Comparison of ENCODE assay signal across 1 cellular context in the genomic region with DNA sequence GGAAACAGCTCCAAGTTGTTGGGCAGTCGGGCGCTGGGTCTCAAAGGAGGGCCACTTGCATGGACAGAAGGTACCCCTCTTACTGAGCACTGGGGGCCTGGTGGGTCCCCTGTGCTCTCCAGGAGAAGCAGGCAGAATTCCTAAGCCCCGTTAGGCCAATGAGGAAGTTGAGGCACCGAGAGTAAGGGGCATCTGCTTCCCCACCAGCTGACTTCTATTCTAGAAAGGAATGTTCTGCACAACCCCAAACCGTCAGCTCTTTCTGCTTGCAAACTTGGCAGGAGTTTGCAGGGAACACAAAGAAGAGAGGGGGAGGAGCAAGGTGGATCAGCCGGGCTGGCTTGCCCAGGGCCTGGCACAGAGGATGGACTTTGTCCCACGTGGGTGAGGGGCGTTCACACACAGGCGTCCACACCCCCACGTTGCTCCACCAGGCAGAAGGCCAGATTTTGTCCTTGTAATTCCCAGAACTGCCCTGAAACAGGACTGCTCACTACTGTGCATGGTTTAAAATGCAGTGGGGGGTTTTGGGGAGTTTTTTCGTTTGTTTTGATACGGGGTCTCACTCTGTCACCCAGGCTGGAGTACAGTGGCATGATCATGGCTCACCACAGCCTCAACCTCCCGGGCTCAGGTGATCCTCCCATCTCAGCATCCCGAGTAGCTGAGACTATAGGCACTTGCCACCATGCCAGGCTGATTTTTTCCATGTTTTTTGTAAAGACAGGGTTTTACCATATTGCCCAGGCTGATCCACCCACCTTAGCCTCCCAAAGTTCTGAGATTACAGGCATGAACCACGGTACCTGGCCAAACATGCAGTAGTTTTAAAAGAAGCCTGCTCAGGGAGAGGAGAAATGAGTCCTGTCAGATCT.
TF ChIP-seq lines count a peak whose summit lies in the region.

No MANE protein-coding gene starts in this region.

TF ChIP-seq in HepG2, 621 proteins besides CTCF, POLR2A, EP300 and RAD21 (continued from another document and continues in another):
- TF ChIP-seq ZSCAN25 (CRISPR knock-in tag; IDR thresholded peaks at IDR 0.05) = no peak
- no peak for TF ChIP-seq NONO (IDR thresholded peaks at IDR 0.05)
- TF ChIP-seq NONO (CRISPR knock-in tag; conservative IDR thresholded peaks at IDR 0.05) = peak; percentile 69; the same call in 1 of the 2 replicates
- peak; percentile 82; the same call in 1 of the 2 replicates for TF ChIP-seq ZFP37 (CRISPR knock-in tag; IDR thresholded peaks at IDR 0.05; ENCODE audit: borderline replicate concordance)
- peak; percentile 73; the same call in 1 of the 2 replicates for TF ChIP-seq CSRNP1 (CRISPR knock-in tag; IDR thresholded peaks at IDR 0.05)
- peak; percentile 99; the same call in 1 of the 2 replicates for TF ChIP-seq CBX5 (CRISPR knock-in tag; IDR thresholded peaks at IDR 0.05; ENCODE audit: borderline replicate concordance)
- TF ChIP-seq BHLHE40 (IDR thresholded peaks at IDR 0.05; ENCODE audit: low read length) = 0 out of 2 replicates have a peak, but pooled peaks have one; percentile 32
- TF ChIP-seq ZNF282 (IDR thresholded peaks at IDR 0.05; ENCODE audit: partially characterized antibody) = no peak
- TF ChIP-seq FOXK1 (CRISPR knock-in tag; IDR thresholded peaks at IDR 0.05; ENCODE audit: borderline replicate concordance, low read depth) = peak; percentile 66; the same call in 1 of the 2 replicates
- TF ChIP-seq ZNF674 (CRISPR knock-in tag; IDR thresholded peaks at IDR 0.05; ENCODE audit: low read depth) = 0 out of 2 replicates have a peak, but pooled peaks have one; percentile 72
- peak; percentile 84 for TF ChIP-seq MIXL1 (CRISPR knock-in tag; IDR thresholded peaks at IDR 0.05)
- TF ChIP-seq ZNF792 (CRISPR knock-in tag; IDR thresholded peaks at IDR 0.05) = peak; percentile 83
- peak; percentile 85 for TF ChIP-seq MLX (CRISPR knock-in tag; IDR thresholded peaks at IDR 0.05)
- no peak for TF ChIP-seq ELF4 (CRISPR knock-in tag; IDR thresholded peaks at IDR 0.05; ENCODE audit: borderline replicate concordance)
- TF ChIP-seq PRMT3 (CRISPR knock-in tag; IDR thresholded peaks at IDR 0.05; ENCODE audit: borderline replicate concordance, low read depth) = peak; percentile 66; the same call in 1 of the 2 replicates
- TF ChIP-seq ZNF383 (CRISPR knock-in tag; IDR thresholded peaks at IDR 0.05; ENCODE audit: borderline replicate concordance) = no peak
- peak; percentile 88 for TF ChIP-seq KDM1A (CRISPR knock-in tag; IDR thresholded peaks at IDR 0.05)
- TF ChIP-seq ZNF251 (CRISPR knock-in tag; IDR thresholded peaks at IDR 0.05) = no peak
- no peak for TF ChIP-seq SOX6 (IDR thresholded peaks at IDR 0.05)
- peak; percentile 93 for TF ChIP-seq SOX6 (CRISPR knock-in tag; IDR thresholded peaks at IDR 0.05)
- TF ChIP-seq, protein P1, sequence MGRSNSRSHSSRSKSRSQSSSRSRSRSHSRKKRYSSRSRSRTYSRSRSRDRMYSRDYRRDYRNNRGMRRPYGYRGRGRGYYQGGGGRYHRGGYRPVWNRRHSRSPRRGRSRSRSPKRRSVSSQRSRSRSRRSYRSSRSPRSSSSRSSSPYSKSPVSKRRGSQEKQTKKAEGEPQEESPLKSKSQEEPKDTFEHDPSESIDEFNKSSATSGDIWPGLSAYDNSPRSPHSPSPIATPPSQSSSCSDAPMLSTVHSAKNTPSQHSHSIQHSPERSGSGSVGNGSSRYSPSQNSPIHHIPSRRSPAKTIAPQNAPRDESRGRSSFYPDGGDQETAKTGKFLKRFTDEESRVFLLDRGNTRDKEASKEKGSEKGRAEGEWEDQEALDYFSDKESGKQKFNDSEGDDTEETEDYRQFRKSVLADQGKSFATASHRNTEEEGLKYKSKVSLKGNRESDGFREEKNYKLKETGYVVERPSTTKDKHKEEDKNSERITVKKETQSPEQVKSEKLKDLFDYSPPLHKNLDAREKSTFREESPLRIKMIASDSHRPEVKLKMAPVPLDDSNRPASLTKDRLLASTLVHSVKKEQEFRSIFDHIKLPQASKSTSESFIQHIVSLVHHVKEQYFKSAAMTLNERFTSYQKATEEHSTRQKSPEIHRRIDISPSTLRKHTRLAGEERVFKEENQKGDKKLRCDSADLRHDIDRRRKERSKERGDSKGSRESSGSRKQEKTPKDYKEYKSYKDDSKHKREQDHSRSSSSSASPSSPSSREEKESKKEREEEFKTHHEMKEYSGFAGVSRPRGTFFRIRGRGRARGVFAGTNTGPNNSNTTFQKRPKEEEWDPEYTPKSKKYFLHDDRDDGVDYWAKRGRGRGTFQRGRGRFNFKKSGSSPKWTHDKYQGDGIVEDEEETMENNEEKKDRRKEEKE (IDR thresholded peaks at IDR 0.05) = no peak
- TF ChIP-seq GABPB1 (CRISPR knock-in tag; IDR thresholded peaks at IDR 0.05) = peak; percentile 71
- TF ChIP-seq MED1 (CRISPR knock-in tag; IDR thresholded peaks at IDR 0.05) = peak; percentile 98
- 0 out of 2 replicates have a peak, but pooled peaks have one; percentile 18 for TF ChIP-seq ADNP (CRISPR knock-in tag; IDR thresholded peaks at IDR 0.05)
- TF ChIP-seq ZNF230 (CRISPR knock-in tag; IDR thresholded peaks at IDR 0.05) = 0 out of 2 replicates have a peak, but pooled peaks have one; percentile 39
- no peak for TF ChIP-seq ZFP36L1 (CRISPR knock-in tag; IDR thresholded peaks at IDR 0.05)
- no peak for TF ChIP-seq LCORL (IDR thresholded peaks at IDR 0.05)
- peak; percentile 97 for TF ChIP-seq LCORL (CRISPR knock-in tag; IDR thresholded peaks at IDR 0.05)
- TF ChIP-seq ZNF431 (CRISPR knock-in tag; IDR thresholded peaks at IDR 0.05; ENCODE audit: borderline replicate concordance, low read depth) = no peak
- no peak for TF ChIP-seq ZNF337 (CRISPR knock-in tag; IDR thresholded peaks at IDR 0.05; ENCODE audit: borderline replicate concordance, low read depth)
- no peak for TF ChIP-seq SATB2 (CRISPR knock-in tag; IDR thresholded peaks at IDR 0.05)
- peak; percentile 92 for TF ChIP-seq FOXO1 (CRISPR knock-in tag; IDR thresholded peaks at IDR 0.05)
- TF ChIP-seq HNRNPLL (IDR thresholded peaks at IDR 0.05; ENCODE audit: low read depth, low read length, poor library complexity, severe bottlenecking) = peak; percentile 39
- TF ChIP-seq, protein P2, sequence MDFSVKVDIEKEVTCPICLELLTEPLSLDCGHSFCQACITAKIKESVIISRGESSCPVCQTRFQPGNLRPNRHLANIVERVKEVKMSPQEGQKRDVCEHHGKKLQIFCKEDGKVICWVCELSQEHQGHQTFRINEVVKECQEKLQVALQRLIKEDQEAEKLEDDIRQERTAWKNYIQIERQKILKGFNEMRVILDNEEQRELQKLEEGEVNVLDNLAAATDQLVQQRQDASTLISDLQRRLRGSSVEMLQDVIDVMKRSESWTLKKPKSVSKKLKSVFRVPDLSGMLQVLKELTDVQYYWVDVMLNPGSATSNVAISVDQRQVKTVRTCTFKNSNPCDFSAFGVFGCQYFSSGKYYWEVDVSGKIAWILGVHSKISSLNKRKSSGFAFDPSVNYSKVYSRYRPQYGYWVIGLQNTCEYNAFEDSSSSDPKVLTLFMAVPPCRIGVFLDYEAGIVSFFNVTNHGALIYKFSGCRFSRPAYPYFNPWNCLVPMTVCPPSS (IDR thresholded peaks at IDR 0.05) = no peak
- no peak for TF ChIP-seq ZNF367 (CRISPR knock-in tag; IDR thresholded peaks at IDR 0.05; ENCODE audit: borderline replicate concordance)
- TF ChIP-seq, protein P3, sequence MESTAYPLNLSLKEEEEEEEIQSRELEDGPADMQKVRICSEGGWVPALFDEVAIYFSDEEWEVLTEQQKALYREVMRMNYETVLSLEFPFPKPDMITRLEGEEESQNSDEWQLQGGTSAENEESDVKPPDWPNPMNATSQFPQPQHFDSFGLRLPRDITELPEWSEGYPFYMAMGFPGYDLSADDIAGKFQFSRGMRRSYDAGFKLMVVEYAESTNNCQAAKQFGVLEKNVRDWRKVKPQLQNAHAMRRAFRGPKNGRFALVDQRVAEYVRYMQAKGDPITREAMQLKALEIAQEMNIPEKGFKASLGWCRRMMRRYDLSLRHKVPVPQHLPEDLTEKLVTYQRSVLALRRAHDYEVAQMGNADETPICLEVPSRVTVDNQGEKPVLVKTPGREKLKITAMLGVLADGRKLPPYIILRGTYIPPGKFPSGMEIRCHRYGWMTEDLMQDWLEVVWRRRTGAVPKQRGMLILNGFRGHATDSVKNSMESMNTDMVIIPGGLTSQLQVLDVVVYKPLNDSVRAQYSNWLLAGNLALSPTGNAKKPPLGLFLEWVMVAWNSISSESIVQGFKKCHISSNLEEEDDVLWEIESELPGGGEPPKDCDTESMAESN (CRISPR knock-in tag; conservative IDR thresholded peaks at IDR 0.05) = peak; percentile 64; the same call in 1 of the 2 replicates
- TF ChIP-seq, protein P4, sequence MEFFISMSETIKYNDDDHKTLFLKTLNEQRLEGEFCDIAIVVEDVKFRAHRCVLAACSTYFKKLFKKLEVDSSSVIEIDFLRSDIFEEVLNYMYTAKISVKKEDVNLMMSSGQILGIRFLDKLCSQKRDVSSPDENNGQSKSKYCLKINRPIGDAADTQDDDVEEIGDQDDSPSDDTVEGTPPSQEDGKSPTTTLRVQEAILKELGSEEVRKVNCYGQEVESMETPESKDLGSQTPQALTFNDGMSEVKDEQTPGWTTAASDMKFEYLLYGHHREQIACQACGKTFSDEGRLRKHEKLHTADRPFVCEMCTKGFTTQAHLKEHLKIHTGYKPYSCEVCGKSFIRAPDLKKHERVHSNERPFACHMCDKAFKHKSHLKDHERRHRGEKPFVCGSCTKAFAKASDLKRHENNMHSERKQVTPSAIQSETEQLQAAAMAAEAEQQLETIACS (CRISPR knock-in tag; IDR thresholded peaks at IDR 0.05) = no peak
- TF ChIP-seq ZNF280B (CRISPR knock-in tag; IDR thresholded peaks at IDR 0.05; ENCODE audit: borderline replicate concordance) = peak; percentile 80
- peak; percentile 92 for TF ChIP-seq HMG20A (CRISPR knock-in tag; IDR thresholded peaks at IDR 0.05; ENCODE audit: borderline replicate concordance)
- no peak for TF ChIP-seq DBP (CRISPR knock-in tag; IDR thresholded peaks at IDR 0.05; ENCODE audit: not compliant biosample characterization)
- 0 out of 2 replicates have a peak, but pooled peaks have one; percentile 47 for TF ChIP-seq DNMT3B (CRISPR knock-in tag; conservative IDR thresholded peaks at IDR 0.05)
- TF ChIP-seq ATF7-NPFF (CRISPR knock-in tag; IDR thresholded peaks at IDR 0.05; ENCODE audit: low read depth) = no peak
- 0 out of 2 replicates have a peak, but pooled peaks have one; percentile 84 for TF ChIP-seq ZNF512B (CRISPR knock-in tag; IDR thresholded peaks at IDR 0.05; ENCODE audit: borderline replicate concordance)
- TF ChIP-seq ARNT (IDR thresholded peaks at IDR 0.05) = no peak
- no peak; the same call in 1 of the 2 replicates for TF ChIP-seq ZSCAN29 (CRISPR knock-in tag; conservative IDR thresholded peaks at IDR 0.05)
- TF ChIP-seq TMF1 (CRISPR knock-in tag; IDR thresholded peaks at IDR 0.05; ENCODE audit: low read depth) = no peak
- no peak; the same call in 1 of the 2 replicates for TF ChIP-seq ZNF550 (CRISPR knock-in tag; IDR thresholded peaks at IDR 0.05; ENCODE audit: borderline replicate concordance)
- no peak for TF ChIP-seq ZNF333 (CRISPR knock-in tag; IDR thresholded peaks at IDR 0.05; ENCODE audit: borderline replicate concordance)
- no peak for TF ChIP-seq SUZ12 (IDR thresholded peaks at IDR 0.05; ENCODE audit: low read depth, low read length)
